Comparison of ENCODE assay signal across 1 cellular context in the genomic region with DNA sequence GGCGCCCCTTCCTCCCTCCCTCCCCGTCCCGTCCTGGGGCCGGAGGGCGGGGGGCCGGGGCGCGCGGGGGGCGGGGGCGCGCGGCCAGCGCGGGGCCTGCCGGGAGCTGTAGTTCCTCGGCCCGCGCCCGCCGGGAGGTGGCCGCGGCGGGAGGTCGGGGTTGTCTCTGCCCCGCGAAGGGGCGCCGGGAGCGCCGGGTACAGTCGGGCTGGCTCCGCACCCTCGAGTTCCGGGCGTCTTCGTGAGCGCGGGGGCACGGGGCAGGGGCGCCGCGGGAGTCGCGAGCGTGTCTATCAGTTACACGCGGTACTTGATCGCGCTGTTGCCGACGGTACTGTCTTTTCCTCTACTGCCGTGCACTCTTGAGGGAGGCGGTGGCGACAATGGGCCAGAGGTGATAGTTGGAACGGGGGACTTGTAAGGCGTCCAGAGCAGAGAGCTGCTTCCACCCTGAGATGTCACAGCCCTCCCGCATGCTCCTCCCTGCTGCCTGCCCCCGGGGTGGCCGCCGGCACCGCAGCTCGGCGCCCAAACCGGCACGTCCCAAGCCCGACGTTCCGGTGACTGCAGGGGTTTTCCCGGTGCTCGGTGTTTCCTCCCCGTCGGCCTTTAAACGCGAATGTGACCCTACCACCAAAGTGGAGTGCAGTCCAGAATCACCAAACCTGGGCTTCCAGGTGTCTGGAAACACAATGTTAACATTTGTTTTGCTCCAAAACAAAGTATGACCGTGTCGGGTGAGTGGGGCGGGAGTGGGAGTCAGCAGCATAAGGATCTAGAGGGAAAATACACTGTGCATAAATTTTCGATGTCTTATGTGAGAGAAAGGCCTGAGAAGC.
TF ChIP-seq lines count a peak whose summit lies in the region.

A gene (minus strand): TSS at position 48 of the 839 bp plus-strand sequence. CDS start 8,309 bp downstream, outside the sequence.

TF ChIP-seq in HepG2, 621 proteins besides CTCF, POLR2A, EP300 and RAD21 (continued from another document and continues in another):
- TF ChIP-seq ZNF569 (CRISPR knock-in tag; IDR thresholded peaks at IDR 0.05; ENCODE audit: borderline replicate concordance): no peak
- TF ChIP-seq, protein P1, sequence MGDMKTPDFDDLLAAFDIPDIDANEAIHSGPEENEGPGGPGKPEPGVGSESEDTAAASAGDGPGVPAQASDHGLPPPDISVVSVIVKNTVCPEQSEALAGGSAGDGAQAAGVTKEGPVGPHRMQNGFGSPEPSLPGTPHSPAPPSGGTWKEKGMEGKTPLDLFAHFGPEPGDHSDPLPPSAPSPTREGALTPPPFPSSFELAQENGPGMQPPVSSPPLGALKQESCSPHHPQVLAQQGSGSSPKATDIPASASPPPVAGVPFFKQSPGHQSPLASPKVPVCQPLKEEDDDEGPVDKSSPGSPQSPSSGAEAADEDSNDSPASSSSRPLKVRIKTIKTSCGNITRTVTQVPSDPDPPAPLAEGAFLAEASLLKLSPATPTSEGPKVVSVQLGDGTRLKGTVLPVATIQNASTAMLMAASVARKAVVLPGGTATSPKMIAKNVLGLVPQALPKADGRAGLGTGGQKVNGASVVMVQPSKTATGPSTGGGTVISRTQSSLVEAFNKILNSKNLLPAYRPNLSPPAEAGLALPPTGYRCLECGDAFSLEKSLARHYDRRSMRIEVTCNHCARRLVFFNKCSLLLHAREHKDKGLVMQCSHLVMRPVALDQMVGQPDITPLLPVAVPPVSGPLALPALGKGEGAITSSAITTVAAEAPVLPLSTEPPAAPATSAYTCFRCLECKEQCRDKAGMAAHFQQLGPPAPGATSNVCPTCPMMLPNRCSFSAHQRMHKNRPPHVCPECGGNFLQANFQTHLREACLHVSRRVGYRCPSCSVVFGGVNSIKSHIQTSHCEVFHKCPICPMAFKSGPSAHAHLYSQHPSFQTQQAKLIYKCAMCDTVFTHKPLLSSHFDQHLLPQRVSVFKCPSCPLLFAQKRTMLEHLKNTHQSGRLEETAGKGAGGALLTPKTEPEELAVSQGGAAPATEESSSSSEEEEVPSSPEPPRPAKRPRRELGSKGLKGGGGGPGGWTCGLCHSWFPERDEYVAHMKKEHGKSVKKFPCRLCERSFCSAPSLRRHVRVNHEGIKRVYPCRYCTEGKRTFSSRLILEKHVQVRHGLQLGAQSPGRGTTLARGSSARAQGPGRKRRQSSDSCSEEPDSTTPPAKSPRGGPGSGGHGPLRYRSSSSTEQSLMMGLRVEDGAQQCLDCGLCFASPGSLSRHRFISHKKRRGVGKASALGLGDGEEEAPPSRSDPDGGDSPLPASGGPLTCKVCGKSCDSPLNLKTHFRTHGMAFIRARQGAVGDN (CRISPR knock-in tag; IDR thresholded peaks at IDR 0.05): peak; percentile 87
- TF ChIP-seq, protein P2, sequence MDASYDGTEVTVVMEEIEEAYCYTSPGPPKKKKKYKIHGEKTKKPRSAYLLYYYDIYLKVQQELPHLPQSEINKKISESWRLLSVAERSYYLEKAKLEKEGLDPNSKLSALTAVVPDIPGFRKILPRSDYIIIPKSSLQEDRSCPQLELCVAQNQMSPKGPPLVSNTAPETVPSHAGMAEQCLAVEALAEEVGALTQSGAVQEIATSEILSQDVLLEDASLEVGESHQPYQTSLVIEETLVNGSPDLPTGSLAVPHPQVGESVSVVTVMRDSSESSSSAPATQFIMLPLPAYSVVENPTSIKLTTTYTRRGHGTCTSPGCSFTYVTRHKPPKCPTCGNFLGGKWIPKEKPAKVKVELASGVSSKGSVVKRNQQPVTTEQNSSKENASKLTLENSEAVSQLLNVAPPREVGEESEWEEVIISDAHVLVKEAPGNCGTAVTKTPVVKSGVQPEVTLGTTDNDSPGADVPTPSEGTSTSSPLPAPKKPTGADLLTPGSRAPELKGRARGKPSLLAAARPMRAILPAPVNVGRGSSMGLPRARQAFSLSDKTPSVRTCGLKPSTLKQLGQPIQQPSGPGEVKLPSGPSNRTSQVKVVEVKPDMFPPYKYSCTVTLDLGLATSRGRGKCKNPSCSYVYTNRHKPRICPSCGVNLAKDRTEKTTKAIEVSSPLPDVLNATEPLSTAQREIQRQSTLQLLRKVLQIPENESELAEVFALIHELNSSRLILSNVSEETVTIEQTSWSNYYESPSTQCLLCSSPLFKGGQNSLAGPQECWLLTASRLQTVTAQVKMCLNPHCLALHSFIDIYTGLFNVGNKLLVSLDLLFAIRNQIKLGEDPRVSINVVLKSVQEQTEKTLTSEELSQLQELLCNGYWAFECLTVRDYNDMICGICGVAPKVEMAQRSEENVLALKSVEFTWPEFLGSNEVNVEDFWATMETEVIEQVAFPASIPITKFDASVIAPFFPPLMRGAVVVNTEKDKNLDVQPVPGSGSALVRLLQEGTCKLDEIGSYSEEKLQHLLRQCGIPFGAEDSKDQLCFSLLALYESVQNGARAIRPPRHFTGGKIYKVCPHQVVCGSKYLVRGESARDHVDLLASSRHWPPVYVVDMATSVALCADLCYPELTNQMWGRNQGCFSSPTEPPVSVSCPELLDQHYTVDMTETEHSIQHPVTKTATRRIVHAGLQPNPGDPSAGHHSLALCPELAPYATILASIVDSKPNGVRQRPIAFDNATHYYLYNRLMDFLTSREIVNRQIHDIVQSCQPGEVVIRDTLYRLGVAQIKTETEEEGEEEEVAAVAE (CRISPR knock-in tag; IDR thresholded peaks at IDR 0.05; ENCODE audit: borderline replicate concordance): no peak
- TF ChIP-seq, protein P3, sequence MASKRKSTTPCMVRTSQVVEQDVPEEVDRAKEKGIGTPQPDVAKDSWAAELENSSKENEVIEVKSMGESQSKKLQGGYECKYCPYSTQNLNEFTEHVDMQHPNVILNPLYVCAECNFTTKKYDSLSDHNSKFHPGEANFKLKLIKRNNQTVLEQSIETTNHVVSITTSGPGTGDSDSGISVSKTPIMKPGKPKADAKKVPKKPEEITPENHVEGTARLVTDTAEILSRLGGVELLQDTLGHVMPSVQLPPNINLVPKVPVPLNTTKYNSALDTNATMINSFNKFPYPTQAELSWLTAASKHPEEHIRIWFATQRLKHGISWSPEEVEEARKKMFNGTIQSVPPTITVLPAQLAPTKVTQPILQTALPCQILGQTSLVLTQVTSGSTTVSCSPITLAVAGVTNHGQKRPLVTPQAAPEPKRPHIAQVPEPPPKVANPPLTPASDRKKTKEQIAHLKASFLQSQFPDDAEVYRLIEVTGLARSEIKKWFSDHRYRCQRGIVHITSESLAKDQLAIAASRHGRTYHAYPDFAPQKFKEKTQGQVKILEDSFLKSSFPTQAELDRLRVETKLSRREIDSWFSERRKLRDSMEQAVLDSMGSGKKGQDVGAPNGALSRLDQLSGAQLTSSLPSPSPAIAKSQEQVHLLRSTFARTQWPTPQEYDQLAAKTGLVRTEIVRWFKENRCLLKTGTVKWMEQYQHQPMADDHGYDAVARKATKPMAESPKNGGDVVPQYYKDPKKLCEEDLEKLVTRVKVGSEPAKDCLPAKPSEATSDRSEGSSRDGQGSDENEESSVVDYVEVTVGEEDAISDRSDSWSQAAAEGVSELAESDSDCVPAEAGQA (IDR thresholded peaks at IDR 0.05; ENCODE audit: low read depth): no peak
- TF ChIP-seq, protein P3 (CRISPR knock-in tag; IDR thresholded peaks at IDR 0.05; ENCODE audit: borderline replicate concordance): no peak; the same call in 1 of the 2 replicates
- peak; percentile 78; the same call in 1 of the 2 replicates for TF ChIP-seq ZNF235 (CRISPR knock-in tag; IDR thresholded peaks at IDR 0.05; ENCODE audit: borderline replicate concordance)
- TF ChIP-seq, protein P4, sequence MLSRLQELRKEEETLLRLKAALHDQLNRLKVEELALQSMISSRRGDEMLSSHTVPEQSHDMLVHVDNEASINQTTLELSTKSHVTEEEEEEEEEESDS (CRISPR knock-in tag; IDR thresholded peaks at IDR 0.05; ENCODE audit: borderline replicate concordance): no peak
- no peak; the same call in 1 of the 2 replicates for TF ChIP-seq SOX13 (IDR thresholded peaks at IDR 0.05)
- TF ChIP-seq SOX13 (CRISPR knock-in tag; conservative IDR thresholded peaks at IDR 0.05 in 1 of 2, IDR thresholded peaks at IDR 0.05 in 1 of 2): no peak
- TF ChIP-seq, protein P5, sequence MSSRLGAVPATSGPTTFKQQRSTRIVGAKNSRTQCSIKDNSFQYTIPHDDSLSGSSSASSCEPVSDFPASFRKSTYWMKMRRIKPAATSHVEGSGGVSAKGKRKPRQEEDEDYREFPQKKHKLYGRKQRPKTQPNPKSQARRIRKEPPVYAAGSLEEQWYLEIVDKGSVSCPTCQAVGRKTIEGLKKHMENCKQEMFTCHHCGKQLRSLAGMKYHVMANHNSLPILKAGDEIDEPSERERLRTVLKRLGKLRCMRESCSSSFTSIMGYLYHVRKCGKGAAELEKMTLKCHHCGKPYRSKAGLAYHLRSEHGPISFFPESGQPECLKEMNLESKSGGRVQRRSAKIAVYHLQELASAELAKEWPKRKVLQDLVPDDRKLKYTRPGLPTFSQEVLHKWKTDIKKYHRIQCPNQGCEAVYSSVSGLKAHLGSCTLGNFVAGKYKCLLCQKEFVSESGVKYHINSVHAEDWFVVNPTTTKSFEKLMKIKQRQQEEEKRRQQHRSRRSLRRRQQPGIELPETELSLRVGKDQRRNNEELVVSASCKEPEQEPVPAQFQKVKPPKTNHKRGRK (CRISPR knock-in tag; IDR thresholded peaks at IDR 0.05): 0 out of 2 replicates have a peak, but pooled peaks have one; percentile 26
- TF ChIP-seq, protein P6, sequence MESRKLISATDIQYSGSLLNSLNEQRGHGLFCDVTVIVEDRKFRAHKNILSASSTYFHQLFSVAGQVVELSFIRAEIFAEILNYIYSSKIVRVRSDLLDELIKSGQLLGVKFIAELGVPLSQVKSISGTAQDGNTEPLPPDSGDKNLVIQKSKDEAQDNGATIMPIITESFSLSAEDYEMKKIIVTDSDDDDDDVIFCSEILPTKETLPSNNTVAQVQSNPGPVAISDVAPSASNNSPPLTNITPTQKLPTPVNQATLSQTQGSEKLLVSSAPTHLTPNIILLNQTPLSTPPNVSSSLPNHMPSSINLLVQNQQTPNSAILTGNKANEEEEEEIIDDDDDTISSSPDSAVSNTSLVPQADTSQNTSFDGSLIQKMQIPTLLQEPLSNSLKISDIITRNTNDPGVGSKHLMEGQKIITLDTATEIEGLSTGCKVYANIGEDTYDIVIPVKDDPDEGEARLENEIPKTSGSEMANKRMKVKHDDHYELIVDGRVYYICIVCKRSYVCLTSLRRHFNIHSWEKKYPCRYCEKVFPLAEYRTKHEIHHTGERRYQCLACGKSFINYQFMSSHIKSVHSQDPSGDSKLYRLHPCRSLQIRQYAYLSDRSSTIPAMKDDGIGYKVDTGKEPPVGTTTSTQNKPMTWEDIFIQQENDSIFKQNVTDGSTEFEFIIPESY (CRISPR knock-in tag; IDR thresholded peaks at IDR 0.05): no peak; the same call in 1 of the 2 replicates
- no peak for TF ChIP-seq MZF1 (CRISPR knock-in tag; IDR thresholded peaks at IDR 0.05; ENCODE audit: borderline replicate concordance)
- no peak for TF ChIP-seq ZKSCAN1 (IDR thresholded peaks at IDR 0.05; ENCODE audit: low read length)
- 0 out of 2 replicates have a peak, but pooled peaks have one; percentile 50 for TF ChIP-seq ZNF430 (CRISPR knock-in tag; IDR thresholded peaks at IDR 0.05)
- TF ChIP-seq ATF7 (IDR thresholded peaks at IDR 0.05): no peak
- TF ChIP-seq ATF7 (CRISPR knock-in tag; IDR thresholded peaks at IDR 0.05): no peak
- TF ChIP-seq, protein P7, sequence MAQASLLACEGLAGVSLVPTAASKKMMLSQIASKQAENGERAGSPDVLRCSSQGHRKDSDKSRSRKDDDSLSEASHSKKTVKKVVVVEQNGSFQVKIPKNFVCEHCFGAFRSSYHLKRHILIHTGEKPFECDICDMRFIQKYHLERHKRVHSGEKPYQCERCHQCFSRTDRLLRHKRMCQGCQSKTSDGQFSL (CRISPR knock-in tag; IDR thresholded peaks at IDR 0.05): no peak
- TF ChIP-seq ZNF557 (CRISPR knock-in tag; IDR thresholded peaks at IDR 0.05): no peak
- TF ChIP-seq ARNTL (CRISPR knock-in tag; IDR thresholded peaks at IDR 0.05): no peak; the same call in 1 of the 2 replicates
- no peak for TF ChIP-seq ZNF296 (CRISPR knock-in tag; conservative IDR thresholded peaks at IDR 0.05)
- no peak for TF ChIP-seq ZNF790 (CRISPR knock-in tag; IDR thresholded peaks at IDR 0.05; ENCODE audit: borderline replicate concordance)
- no peak; the same call in 1 of the 2 replicates for TF ChIP-seq NFKB2 (CRISPR knock-in tag; IDR thresholded peaks at IDR 0.05; ENCODE audit: borderline replicate concordance)
- no peak for TF ChIP-seq RBFOX2 (IDR thresholded peaks at IDR 0.05; ENCODE audit: low read depth, low read length)
- TF ChIP-seq SALL2 (CRISPR knock-in tag; IDR thresholded peaks at IDR 0.05): 0 out of 2 replicates have a peak, but pooled peaks have one; percentile 35
- peak; percentile 99 for TF ChIP-seq ZNF777 (CRISPR knock-in tag; IDR thresholded peaks at IDR 0.05)
- TF ChIP-seq, protein P8, sequence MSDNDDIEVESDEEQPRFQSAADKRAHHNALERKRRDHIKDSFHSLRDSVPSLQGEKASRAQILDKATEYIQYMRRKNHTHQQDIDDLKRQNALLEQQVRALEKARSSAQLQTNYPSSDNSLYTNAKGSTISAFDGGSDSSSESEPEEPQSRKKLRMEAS (IDR thresholded peaks at IDR 0.05): peak; percentile 52
- TF ChIP-seq ZNF678 (CRISPR knock-in tag; IDR thresholded peaks at IDR 0.05): peak; percentile 54; the same call in 1 of the 2 replicates
